ENCODE assay signal across 1 cellular context in genomic region chr7:47738563-47739166, GRCh38.
TF ChIP-seq lines count a peak whose summit lies in the region.

No MANE protein-coding gene starts in this region.

TF ChIP-seq in IMR-90, 13 proteins besides CTCF, POLR2A, EP300 and RAD21 (continued from another document):
- TF ChIP-seq USF2 (IDR thresholded peaks at IDR 0.05; ENCODE audit: low read depth, low read length): no peak
- TF ChIP-seq CEBPB (IDR thresholded peaks at IDR 0.05; ENCODE audit: low read depth, low read length): no peak
- TF ChIP-seq MAZ (IDR thresholded peaks at IDR 0.05; ENCODE audit: borderline replicate concordance, low read depth, low read length): no peak
- TF ChIP-seq FOS (IDR thresholded peaks at IDR 0.05; ENCODE audit: low read depth, low read length): no peak
